In genomic region chr3:13115616-13115910, GRCh38 we compare ENCODE assay signal across 21 cellular contexts.
"Had no signal": no experiment of that assay in that cellular context is flagged by ENCODE, and none has a peak within 500 bp of the region (broad histone marks: within the 10 kb centered on the region; RNA-seq: fewer than 3 reads in every experiment).

No MANE protein-coding gene starts in this region.

- H3K27ac Mint-ChIP-seq: activated naive CD4-positive, alpha-beta T cell treated with anti-CD3 and anti-CD28 coated beads, Interleukin-2, amount 50 U/mL, for 24 hours; effector memory CD8-positive, alpha-beta T cell; stimulated activated effector memory CD8-positive, alpha-beta T cell treated with anti-CD3 and anti-CD28 coated beads, Interleukin-12 subunit alpha, Interleukin-12 subunit beta, amount 100 ng/mL, for 72 hours; T-cell had no signal

- H3K4me3 Mint-ChIP-seq: activated naive CD4-positive, alpha-beta T cell treated with anti-CD3 and anti-CD28 coated beads, Interleukin-2, amount 50 U/mL, for 24 hours; effector memory CD8-positive, alpha-beta T cell; neural crest cell; stimulated activated effector memory CD8-positive, alpha-beta T cell treated with anti-CD3 and anti-CD28 coated beads, Interleukin-12 subunit alpha, Interleukin-12 subunit beta, amount 100 ng/mL, for 72 hours; T-cell had no signal

- H3K27me3 Mint-ChIP-seq: activated naive CD4-positive, alpha-beta T cell treated with anti-CD3 and anti-CD28 coated beads, Interleukin-2, amount 50 U/mL, for 24 hours had no signal

- H3K36me3 Mint-ChIP-seq: activated naive CD4-positive, alpha-beta T cell treated with anti-CD3 and anti-CD28 coated beads, Interleukin-2, amount 50 U/mL, for 24 hours; stimulated activated effector memory CD8-positive, alpha-beta T cell treated with anti-CD3 and anti-CD28 coated beads, Interleukin-12 subunit alpha, Interleukin-12 subunit beta, amount 100 ng/mL, for 72 hours; T-cell had no signal

- H3K36me3 ChIP-seq: prostate gland, thoracic aorta, upper lobe of left lung had no signal

- H3K4me3 ChIP-seq: prostate gland, smooth muscle cell, thoracic aorta, upper lobe of left lung had no signal

- H3K9me3 ChIP-seq: prostate gland, thoracic aorta, upper lobe of left lung had no signal

- DNase-seq: activated CD4-positive, alpha-beta T cell treated with anti-CD3 and anti-CD28 coated beads, Interleukin-2, amount 50 U/mL, for 1 hour; activated CD8-positive, alpha-beta memory T cell treated with anti-CD3 and anti-CD28 coated beads for 24 hours; activated CD8-positive, alpha-beta memory T cell treated with anti-CD3 and anti-CD28 coated beads, Interleukin-2, amount 50 U/mL, for 48 hours; activated effector memory CD4-positive, alpha-beta T cell treated with Interleukin-2 at 50 U/mL for 16 hours; activated T-cell treated with anti-CD3 and anti-CD28 coated beads, Interleukin-2, amount 50 U/mL, for 48 hours; effector memory CD8-positive, alpha-beta T cell; foreskin fibroblast; hypothalamus; mammary epithelial cell; stimulated activated CD4-positive, alpha-beta T cell treated with anti-CD3 and anti-CD28 coated beads, Interleukin-4, amount 100 ng/mL, for 24 hours; T-cell; upper lobe of left lung had no signal

- H3K9me3 Mint-ChIP-seq: activated naive CD4-positive, alpha-beta T cell treated with anti-CD3 and anti-CD28 coated beads, Interleukin-2, amount 50 U/mL, for 24 hours; effector memory CD8-positive, alpha-beta T cell; neural crest cell; stimulated activated effector memory CD8-positive, alpha-beta T cell treated with anti-CD3 and anti-CD28 coated beads, Interleukin-12 subunit alpha, Interleukin-12 subunit beta, amount 100 ng/mL, for 72 hours; T-cell had no signal

- H3K27ac ChIP-seq: prostate gland, thoracic aorta, upper lobe of left lung had no signal

- H3K27me3 ChIP-seq: upper lobe of left lung had no signal

- ATAC-seq: effector memory CD8-positive, alpha-beta T cell; left lobe of liver; right cardiac atrium; SK-N-SH treated with all-trans-retinoic acid at 6 μM for 48 hours; stimulated activated effector memory CD8-positive, alpha-beta T cell treated with anti-CD3 and anti-CD28 coated beads, Interleukin-12 subunit alpha, Interleukin-12 subunit beta, amount 100 ng/mL, for 72 hours; T-cell had no signal
